Comparison of ENCODE assay signal across 20 cellular contexts in the genomic region with DNA sequence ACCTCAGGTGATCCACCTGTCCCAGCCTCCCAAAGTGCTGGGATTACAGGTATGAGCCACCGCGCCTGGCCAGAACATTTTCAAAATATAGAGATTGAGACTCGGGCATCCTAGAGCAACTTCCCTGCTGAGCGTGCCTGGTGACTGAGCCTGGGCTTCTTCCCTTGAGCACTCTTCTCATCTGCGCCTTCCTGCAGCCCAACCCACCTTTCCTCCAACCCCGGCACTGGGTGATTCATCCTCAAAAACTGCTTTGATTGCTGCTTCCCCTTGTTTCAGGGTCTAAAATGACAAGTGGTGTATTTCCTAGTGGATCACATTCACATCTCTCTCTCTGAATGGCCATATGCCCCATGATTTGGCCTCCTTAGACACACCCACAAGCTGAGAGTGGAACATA.
"Had no signal": no experiment of that assay in that cellular context is flagged by ENCODE, and none has a peak within 500 bp of the region (broad histone marks: within the 10 kb centered on the region; RNA-seq: fewer than 3 reads in every experiment).

No MANE protein-coding gene starts in this region.

- H3K36me3 Mint-ChIP-seq: natural killer cell had no signal

- H3K4me1 Mint-ChIP-seq: activated CD4-positive, alpha-beta T cell treated with anti-CD3 and anti-CD28 coated beads, Interleukin-2, amount 10 ng/mL, durations not matched to agents 24 days and 14 days; natural killer cell; stimulated activated memory B cell treated with anti-CD40 and anti-IgM and Interleukin-4, amounts not matched to agents 10 μg/mL and 1 μg/mL and 100 μg/mL, for 72 hours; T-cell had no signal

- H3K4me3 ChIP-seq: cardiac muscle cell, lower lobe of right lung, smooth muscle cell, testis, upper lobe of right lung had no signal

- H3K27me3 ChIP-seq: cardiac muscle cell, neutrophil, testis, upper lobe of right lung had no signal

- H3K36me3 ChIP-seq: upper lobe of right lung had no signal

- H3K27ac Mint-ChIP-seq: activated CD4-positive, alpha-beta T cell treated with anti-CD3 and anti-CD28 coated beads, Interleukin-2, amount 10 ng/mL, durations not matched to agents 24 days and 14 days; activated CD8-positive, alpha-beta T cell treated with anti-CD3 and anti-CD28 coated beads, Interleukin-2, amount 10 ng/mL, durations not matched to agents 7 days and 5 days; activated naive CD4-positive, alpha-beta T cell treated with anti-CD3 and anti-CD28 coated beads for 36 hours; activated T-cell treated with anti-CD3 and anti-CD28 coated beads, Interleukin-2, amount 50 U/mL, for 24 hours; natural killer cell; stimulated activated memory B cell treated with anti-CD40 and anti-IgM and Interleukin-4, amounts not matched to agents 10 μg/mL and 1 μg/mL and 100 μg/mL, for 72 hours; T-cell had no signal

- H3K9me3 ChIP-seq: lower lobe of right lung, neutrophil, testis, upper lobe of right lung had no signal

- H3K27ac ChIP-seq: cardiac muscle cell, lower lobe of right lung, neutrophil, testis, upper lobe of right lung had no signal

- H3K27me3 Mint-ChIP-seq: activated CD4-positive, alpha-beta T cell treated with anti-CD3 and anti-CD28 coated beads, Interleukin-2, amount 10 ng/mL, durations not matched to agents 24 days and 14 days; stimulated activated memory B cell treated with anti-CD40 and anti-IgM and Interleukin-4, amounts not matched to agents 10 μg/mL and 1 μg/mL and 100 μg/mL, for 72 hours; T-cell had no signal

- H3K9me3 Mint-ChIP-seq: activated CD4-positive, alpha-beta T cell treated with anti-CD3 and anti-CD28 coated beads, Interleukin-2, amount 10 ng/mL, durations not matched to agents 24 days and 14 days; activated naive CD4-positive, alpha-beta T cell treated with anti-CD3 and anti-CD28 coated beads for 36 hours; activated T-cell treated with anti-CD3 and anti-CD28 coated beads, Interleukin-2, amount 50 U/mL, for 24 hours; natural killer cell; stimulated activated memory B cell treated with anti-CD40 and anti-IgM and Interleukin-4, amounts not matched to agents 10 μg/mL and 1 μg/mL and 100 μg/mL, for 72 hours; T-cell had no signal

- DNase-seq: activated CD4-positive, alpha-beta T cell treated with anti-CD3 and anti-CD28 coated beads, Interleukin-2, amount 10 ng/mL, durations not matched to agents 24 days and 14 days; activated CD4-positive, CD25-positive, alpha-beta regulatory T cell; activated CD8-positive, alpha-beta T cell treated with anti-CD3 and anti-CD28 coated beads, Interleukin-2, amount 10 ng/mL, durations not matched to agents 7 days and 5 days; activated naive CD4-positive, alpha-beta T cell treated with anti-CD3 and anti-CD28 coated beads for 36 hours; activated T-cell treated with anti-CD3 and anti-CD28 coated beads, Interleukin-2, amount 50 U/mL, for 24 hours; aorta; dermis blood vessel endothelial cell; effector memory CD4-positive, alpha-beta T cell; left colon; lower lobe of right lung; natural killer cell; stimulated activated CD4-positive, alpha-beta T cell treated with anti-CD3 and anti-CD28 coated beads, Interleukin-4, amount 100 ng/mL, for 4 hours; T-cell; testis; upper lobe of right lung had no signal

- ATAC-seq: activated CD8-positive, alpha-beta T cell treated with anti-CD3 and anti-CD28 coated beads, Interleukin-2, amount 10 ng/mL, durations not matched to agents 7 days and 5 days; left colon; lower lobe of right lung; natural killer cell; sciatic nerve; stimulated activated memory B cell treated with anti-CD40 and anti-IgM and Interleukin-4, amounts not matched to agents 10 μg/mL and 1 μg/mL and 100 μg/mL, for 72 hours; T-cell; upper lobe of right lung had no signal

- H3K4me1 ChIP-seq: lower lobe of right lung, testis, upper lobe of right lung had no signal

- H3K4me3 Mint-ChIP-seq: activated CD4-positive, alpha-beta T cell treated with anti-CD3 and anti-CD28 coated beads, Interleukin-2, amount 10 ng/mL, durations not matched to agents 24 days and 14 days; activated CD8-positive, alpha-beta T cell treated with anti-CD3 and anti-CD28 coated beads, Interleukin-2, amount 10 ng/mL, durations not matched to agents 7 days and 5 days; activated naive CD4-positive, alpha-beta T cell treated with anti-CD3 and anti-CD28 coated beads for 36 hours; activated T-cell treated with anti-CD3 and anti-CD28 coated beads, Interleukin-2, amount 50 U/mL, for 24 hours; natural killer cell; stimulated activated memory B cell treated with anti-CD40 and anti-IgM and Interleukin-4, amounts not matched to agents 10 μg/mL and 1 μg/mL and 100 μg/mL, for 72 hours; T-cell had no signal
